Comparison of ENCODE assay signal across 8 cellular contexts in genomic region chr9:70798018-70798417, GRCh38.
"Had no signal": no experiment of that assay in that cellular context is flagged by ENCODE, and none has a peak within 500 bp of the region (broad histone marks: within the 10 kb centered on the region; RNA-seq: fewer than 3 reads in every experiment).

No MANE protein-coding gene starts in this region.

- H3K4me1 ChIP-seq: HAP-1 had no signal

- DNase-seq: GM23248, GOT3, H7, H9, HCEC 1CT, HFFc6 had no signal

- H3K9me3 ChIP-seq: HAP-1 had no signal

- H3K4me3 ChIP-seq: GM23248, GM23338, HAP-1 had no signal

- H3K27ac ChIP-seq: GM23248 had no signal
